In the genomic region with DNA sequence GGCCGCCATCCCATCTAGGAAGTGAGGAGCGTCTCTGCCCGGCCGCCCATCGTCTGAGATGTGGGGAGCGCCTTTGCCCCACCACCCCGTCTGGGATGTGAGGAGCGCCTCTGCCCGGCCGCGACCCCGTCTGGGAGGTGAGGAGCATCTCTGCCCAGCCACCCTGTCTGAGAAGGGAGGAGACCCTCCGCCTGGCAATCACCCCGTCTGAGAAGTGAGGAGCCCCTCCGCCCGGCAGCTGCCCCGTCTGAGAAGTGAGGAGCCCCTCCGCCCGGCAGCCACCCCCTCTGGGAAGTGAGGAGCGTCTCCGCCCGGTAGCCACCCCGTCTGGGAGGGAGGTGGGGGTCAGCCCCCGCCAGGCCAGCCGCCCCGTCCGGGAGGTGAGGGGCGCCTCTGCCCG, we compare ENCODE assay signal across 2 cellular contexts.
A peak's percentile ranks its signal among the peaks of the same experiment; 100 is the strongest.
DNase-seq lines count a peak whose midpoint lies in the region; TF ChIP-seq lines count a peak whose summit lies in the region.
"Not testable (repeated sequence)": the region's sequence is repeated elsewhere in the genome, so short reads cannot be mapped to it uniquely, and the experiment has no call there.

No MANE protein-coding gene starts in this region.

- H3K27me3 ChIP-seq in esophagus muscularis mucosa: not testable (repeated sequence)

- not testable (repeated sequence) for H3K36me3 Mint-ChIP-seq in glutamatergic neuron (ENCODE audit: unreplicated experiment)

- not testable (repeated sequence) for H3K36me3 ChIP-seq in esophagus muscularis mucosa

- H3K27me3 Mint-ChIP-seq in glutamatergic neuron (ENCODE audit: unreplicated experiment): not testable (repeated sequence)

- not testable (repeated sequence) for H3K9me3 ChIP-seq in esophagus muscularis mucosa

- H3K27ac Mint-ChIP-seq in glutamatergic neuron (ENCODE audit: unreplicated experiment): peak overlapping the region; percentile 77

- DNase-seq in esophagus muscularis mucosa (ENCODE audit: extremely low spot score): peak; percentile 29
- DNase-seq in glutamatergic neuron: not testable (repeated sequence)

- not testable (repeated sequence) for TF ChIP-seq POLR2A in esophagus muscularis mucosa (IDR thresholded peaks at IDR 0.05; ENCODE audit: low read depth)

- not testable (repeated sequence) for H3K4me1 ChIP-seq in esophagus muscularis mucosa

- WGBS in esophagus muscularis mucosa: 95% methylated on average over 4 of the region's 29 CpGs

- TF ChIP-seq EP300 in esophagus muscularis mucosa (IDR thresholded peaks at IDR 0.05): not testable (repeated sequence)

- H3K4me1 Mint-ChIP-seq in glutamatergic neuron (ENCODE audit: low read depth, unreplicated experiment): peaks cover 62% of the 10 kb centered on the region

- not testable (repeated sequence) for H3K4me3 ChIP-seq in esophagus muscularis mucosa

- H3K27ac ChIP-seq in esophagus muscularis mucosa (replicated peaks in 1 of 4): not testable (repeated sequence)

- intact Hi-C loops in esophagus muscularis mucosa (cut with DNase I): not testable (repeated sequence)

- peaks cover 17% of the 10 kb centered on the region for H3K9me3 Mint-ChIP-seq in glutamatergic neuron (ENCODE audit: unreplicated experiment)

- TF ChIP-seq CTCF in esophagus muscularis mucosa (IDR thresholded peaks at IDR 0.05); glutamatergic neuron (IDR thresholded peaks at IDR 0.05; ENCODE audit: partially characterized antibody, unreplicated experiment): not testable (repeated sequence)

- H3K4me3 Mint-ChIP-seq in glutamatergic neuron (ENCODE audit: unreplicated experiment): not testable (repeated sequence)
